In genomic region chr19:38326591-38326990, GRCh38 we compare ENCODE assay signal across 41 cellular contexts. TPM values are rescaled to one million over a fixed set of nuclear protein-coding genes. Genes with fewer than 3 reads are reported as not detected.
"Had no signal": no experiment of that assay in that cellular context is flagged by ENCODE, and none has a peak within 500 bp of the region (broad histone marks: within the 10 kb centered on the region; RNA-seq: fewer than 3 reads in every experiment).

No MANE protein-coding gene starts in this region.

- H3K27me3 Mint-ChIP-seq: activated naive CD4-positive, alpha-beta T cell treated with anti-CD3 and anti-CD28 coated beads, Interleukin-2, amount 10 ng/mL, durations not matched to agents 7 days and 5 days; activated naive CD4-positive, alpha-beta T cell treated with anti-CD3 and anti-CD28 coated beads, Interleukin-2, amount 50 U/mL, for 24 hours; activated naive CD8-positive, alpha-beta T cell; activated naive CD8-positive, alpha-beta T cell treated with anti-CD3 and anti-CD28 coated beads for 36 hours; activated naive CD8-positive, alpha-beta T cell treated with anti-CD3 and anti-CD28 coated beads, Interleukin-2, amount 10 ng/mL, durations not matched to agents 7 days and 5 days; activated naive CD8-positive, alpha-beta T cell treated with anti-CD3 and anti-CD28 coated beads, Interleukin-2, amount 50 U/mL, for 24 hours; activated T-cell treated with anti-CD3 and anti-CD28 coated beads, Interleukin-2, amount 50 U/mL, for 24 hours; activated T-helper 17 cell treated with anti-CD3 and anti-CD28 coated beads, Interleukin-2, amount 50 U/mL, for 72 hours; central memory CD8-positive, alpha-beta T cell had no signal

- H3K27ac Mint-ChIP-seq: activated naive CD4-positive, alpha-beta T cell treated with anti-CD3 and anti-CD28 coated beads for 36 hours; activated naive CD4-positive, alpha-beta T cell treated with anti-CD3 and anti-CD28 coated beads, Interleukin-2, amount 10 ng/mL, durations not matched to agents 7 days and 5 days; activated naive CD4-positive, alpha-beta T cell treated with anti-CD3 and anti-CD28 coated beads, Interleukin-2, amount 50 U/mL, for 24 hours; activated naive CD8-positive, alpha-beta T cell; activated naive CD8-positive, alpha-beta T cell treated with anti-CD3 and anti-CD28 coated beads for 36 hours; activated naive CD8-positive, alpha-beta T cell treated with anti-CD3 and anti-CD28 coated beads, Interleukin-2, amount 10 ng/mL, durations not matched to agents 7 days and 5 days; activated naive CD8-positive, alpha-beta T cell treated with anti-CD3 and anti-CD28 coated beads, Interleukin-2, amount 50 U/mL, for 24 hours; activated T-cell treated with anti-CD3 and anti-CD28 coated beads, Interleukin-2, amount 50 U/mL, for 24 hours; activated T-cell treated with anti-CD3 and anti-CD28 coated beads, Interleukin-2, amount 50 U/mL, for 72 hours; activated T-helper 1 cell treated with anti-CD3 and anti-CD28 coated beads, Interleukin-12 subunit alpha, Interleukin-12 subunit beta, Interleukin-2, Interleukin-4 antibody, amounts not matched to agents 30 ng/mL and 10 ng/mL and 1 ng/mL, durations not matched to agents 14 hours and 24 hours and 36 hours; activated T-helper 17 cell treated with anti-CD3 and anti-CD28 coated beads, Interleukin-2, amount 50 U/mL, for 72 hours; activated T-helper 2 cell treated with anti-CD3 and anti-CD28 coated beads, Interferon-gamma antibody, Interleukin-2, Interleukin-4, amounts not matched to agents 10 μg/mL and 5 μg/mL and 100 μg/mL, durations not matched to agents 14 hours and 24 hours and 36 hours; brain had no signal

- DNase-seq: activated effector memory CD4-positive, alpha-beta T cell treated with anti-CD3 and anti-CD28 coated beads, Interleukin-2, amount 50 U/mL, for 16 hours; activated effector memory CD4-positive, alpha-beta T cell treated with Interleukin-2 at 50 U/mL for 16 hours; activated gamma-delta T cell; activated gamma-delta T cell treated with Interleukin-2 at 50 U/mL for 16 hours; activated naive CD4-positive, alpha-beta T cell; activated naive CD4-positive, alpha-beta T cell treated with anti-CD3 and anti-CD28 coated beads for 36 hours; activated naive CD4-positive, alpha-beta T cell treated with anti-CD3 and anti-CD28 coated beads, Interleukin-2, amount 10 ng/mL, durations not matched to agents 7 days and 5 days; activated naive CD4-positive, alpha-beta T cell treated with anti-CD3 and anti-CD28 coated beads, Interleukin-2, amount 50 U/mL, for 16 hours; activated naive CD4-positive, alpha-beta T cell treated with Interleukin-2 at 50 U/mL for 16 hours; activated naive CD8-positive, alpha-beta T cell treated with anti-CD3 and anti-CD28 coated beads for 36 hours; activated naive CD8-positive, alpha-beta T cell treated with anti-CD3 and anti-CD28 coated beads, Interleukin-2, amount 10 ng/mL, durations not matched to agents 7 days and 5 days; activated naive CD8-positive, alpha-beta T cell treated with anti-CD3 and anti-CD28 coated beads, Interleukin-2, amount 50 U/mL, for 24 hours; activated T-cell treated with anti-CD3 and anti-CD28 coated beads, Interleukin-2, amount 50 U/mL, for 1 hour; activated T-cell treated with anti-CD3 and anti-CD28 coated beads, Interleukin-2, amount 50 U/mL, for 24 hours; activated T-cell treated with anti-CD3 and anti-CD28 coated beads, Interleukin-2, amount 50 U/mL, for 4 hours; activated T-cell treated with anti-CD3 and anti-CD28 coated beads, Interleukin-2, amount 50 U/mL, for 48 hours; activated T-cell treated with anti-CD3 and anti-CD28 coated beads, Interleukin-2, amount 50 U/mL, for 72 hours; adrenal gland; amniotic stem cell; amygdala; anterior cingulate cortex; aorta; body of pancreas; brain microvascular endothelial cell; caudate nucleus; central memory CD4-positive, alpha-beta T cell; cerebellar nuclear complex had no signal

- H3K4me1 ChIP-seq: breast epithelium had no signal

- FAIRE-seq: astrocyte, bronchial epithelial cell had no signal

- H3K4me3 ChIP-seq: adrenal gland, ascending aorta, body of pancreas, breast epithelium, cardiac muscle cell had no signal

- H3K27me3 ChIP-seq: adrenal gland, ascending aorta, body of pancreas, brain microvascular endothelial cell, breast epithelium, cardiac muscle cell had no signal

- H3K9me3 ChIP-seq: adrenal gland, ascending aorta, body of pancreas, breast epithelium had no signal

- H3K36me3 Mint-ChIP-seq: brain had no signal

- ATAC-seq: activated naive CD4-positive, alpha-beta T cell treated with anti-CD3 and anti-CD28 coated beads, Interleukin-2, amount 50 U/mL, for 72 hours; activated naive CD8-positive, alpha-beta T cell treated with anti-CD3 and anti-CD28 coated beads, Interleukin-2, amount 50 U/mL, for 24 hours; activated T-cell treated with anti-CD3 and anti-CD28 coated beads, Interleukin-2, amount 50 U/mL, for 4 hours; activated T-cell treated with anti-CD3 and anti-CD28 coated beads, Interleukin-2, amount 50 U/mL, for 72 hours; activated T-helper 17 cell treated with anti-CD3 and anti-CD28 coated beads, Interleukin-2, amount 50 U/mL, for 72 hours; body of pancreas had no signal

- H3K27ac ChIP-seq: adrenal gland, ascending aorta, body of pancreas, brain microvascular endothelial cell, breast epithelium, cardiac muscle cell had no signal

- H3K36me3 ChIP-seq: breast epithelium, cardiac muscle cell had no signal

- H3K4me3 Mint-ChIP-seq: activated naive CD4-positive, alpha-beta T cell treated with anti-CD3 and anti-CD28 coated beads for 36 hours; activated naive CD4-positive, alpha-beta T cell treated with anti-CD3 and anti-CD28 coated beads, Interleukin-2, amount 10 ng/mL, durations not matched to agents 7 days and 5 days; activated naive CD4-positive, alpha-beta T cell treated with anti-CD3 and anti-CD28 coated beads, Interleukin-2, amount 50 U/mL, for 24 hours; activated naive CD8-positive, alpha-beta T cell; activated naive CD8-positive, alpha-beta T cell treated with anti-CD3 and anti-CD28 coated beads for 36 hours; activated naive CD8-positive, alpha-beta T cell treated with anti-CD3 and anti-CD28 coated beads, Interleukin-2, amount 10 ng/mL, durations not matched to agents 7 days and 5 days; activated naive CD8-positive, alpha-beta T cell treated with anti-CD3 and anti-CD28 coated beads, Interleukin-2, amount 50 U/mL, for 24 hours; activated T-cell treated with anti-CD3 and anti-CD28 coated beads, Interleukin-2, amount 50 U/mL, for 24 hours; activated T-cell treated with anti-CD3 and anti-CD28 coated beads, Interleukin-2, amount 50 U/mL, for 4 hours; activated T-cell treated with anti-CD3 and anti-CD28 coated beads, Interleukin-2, amount 50 U/mL, for 72 hours; activated T-helper 1 cell treated with anti-CD3 and anti-CD28 coated beads, Interleukin-12 subunit alpha, Interleukin-12 subunit beta, Interleukin-2, Interleukin-4 antibody, amounts not matched to agents 30 ng/mL and 10 ng/mL and 1 ng/mL, durations not matched to agents 14 hours and 24 hours and 36 hours; activated T-helper 17 cell treated with anti-CD3 and anti-CD28 coated beads, Interleukin-2, amount 50 U/mL, for 72 hours; brain; central memory CD8-positive, alpha-beta T cell had no signal

RNA-seq across cellular contexts. Expression of gene C19orf33, which starts 22.5 kb away (rescaled TPM):
- total RNA-seq: activated naive CD4-positive, alpha-beta T cell treated with anti-CD3 and anti-CD28 coated beads for 36 hours; activated naive CD4-positive, alpha-beta T cell treated with anti-CD3 and anti-CD28 coated beads, Interleukin-2, amount 50 U/mL, for 72 hours; activated naive CD8-positive, alpha-beta T cell treated with anti-CD3 and anti-CD28 coated beads for 36 hours; activated naive CD8-positive, alpha-beta T cell treated with anti-CD3 and anti-CD28 coated beads, Interleukin-2, amount 10 ng/mL, durations not matched to agents 7 days and 5 days; activated T-cell treated with anti-CD3 and anti-CD28 coated beads, Interleukin-2, amount 50 U/mL, for 4 hours; activated T-cell treated with anti-CD3 and anti-CD28 coated beads, Interleukin-2, amount 50 U/mL, for 72 hours; activated T-helper 1 cell treated with anti-CD3 and anti-CD28 coated beads, Interleukin-12 subunit alpha, Interleukin-12 subunit beta, Interleukin-2, Interleukin-4 antibody, amounts not matched to agents 30 ng/mL and 10 ng/mL and 1 ng/mL, durations not matched to agents 14 hours and 24 hours and 36 hours; ascending aorta; cerebellum had no signal
